In the genomic region with DNA sequence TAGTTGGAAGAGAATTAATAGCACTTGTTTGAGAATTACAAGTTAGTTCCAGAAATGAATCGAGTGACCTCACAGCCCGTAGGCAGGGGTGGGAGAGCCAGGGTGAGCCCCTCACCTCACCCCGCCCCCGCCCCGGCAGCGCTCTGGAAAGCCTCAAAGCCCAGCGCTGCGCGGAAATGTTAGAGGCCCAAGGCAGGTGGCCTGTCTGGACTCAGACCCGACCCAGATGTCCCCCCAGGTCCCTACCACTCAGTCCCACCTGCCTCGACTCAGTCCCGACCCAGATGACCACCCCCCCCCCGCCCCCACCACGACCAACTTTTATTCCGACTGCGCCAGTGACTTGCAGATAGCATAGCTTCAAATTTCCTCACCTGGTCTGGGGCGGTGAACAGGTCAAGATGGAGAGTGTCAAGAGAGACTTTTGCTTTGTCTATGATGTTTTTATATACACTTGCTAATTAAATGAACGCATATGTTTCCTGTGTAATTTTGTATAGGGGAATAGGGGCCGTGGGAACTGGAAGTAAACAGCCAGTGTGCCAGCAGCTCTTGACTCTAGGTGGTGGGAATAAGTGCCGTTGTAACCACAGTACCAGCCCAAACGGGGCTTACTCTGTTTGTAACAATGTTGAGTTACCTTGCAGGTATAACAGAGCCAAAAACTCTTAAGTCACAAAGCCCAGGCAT, we compare ENCODE assay signal across 8 cellular contexts. TPM values are rescaled to one million over a fixed set of nuclear protein-coding genes. Genes with fewer than 3 reads are reported as not detected.
A peak's percentile ranks its signal among the peaks of the same experiment; 100 is the strongest.
DNase-seq lines count a peak whose midpoint lies in the region; ATAC-seq and TF ChIP-seq lines count a peak whose summit lies in the region.

No MANE protein-coding gene starts in this region.

- peaks cover 57% of the 10 kb centered on the region for H3K27me3 Mint-ChIP-seq in activated CD8-positive, alpha-beta T cell treated with anti-CD3 and anti-CD28 coated beads, Interleukin-2, amount 10 ng/mL, durations not matched to agents 7 days and 5 days (ENCODE audit: low read depth)

- H3K4me1 ChIP-seq in right atrium auricular region, result peaks cover 0 to 27% of the 10 kb centered on the region in 2 donors
- H3K4me1 ChIP-seq in sigmoid colon, result peaks cover 0 to 45% (median 34%) of the 10 kb centered on the region in 4 donors

- no peaks in the 10 kb centered on the region for H3K9me3 ChIP-seq in right atrium auricular region
- H3K9me3 ChIP-seq in sigmoid colon, result no peaks in the 10 kb centered on the region

- no peak for ATAC-seq in activated CD8-positive, alpha-beta T cell treated with anti-CD3 and anti-CD28 coated beads, Interleukin-2, amount 10 ng/mL, durations not matched to agents 7 days and 5 days
- no peak for ATAC-seq in GM21723 (IDR thresholded peaks at IDR 0.05; ENCODE audit: unreplicated experiment)
- ATAC-seq in HG02588 (IDR thresholded peaks at IDR 0.05; ENCODE audit: unreplicated experiment), result no peak

- peak overlapping the region; percentile 28 for H3K4me3 Mint-ChIP-seq in activated CD8-positive, alpha-beta T cell treated with anti-CD3 and anti-CD28 coated beads, Interleukin-2, amount 10 ng/mL, durations not matched to agents 7 days and 5 days

- intact Hi-C loops in sigmoid colon (cut with DNase I), result loop anchor here (2.0 to 10.0 kb wide), 2 partner anchors 72 to 382 kb away; partner anchors contain the start of gene ECI2

- 31 to 58% methylated on average over 21 of the region's 21 CpGs for WGBS in sigmoid colon, 2 donors

- peak overlapping the region; percentile 97 to 99 for H3K27ac ChIP-seq in right atrium auricular region
- peak overlapping the region; percentile 92 to 100 (median 97) for H3K27ac ChIP-seq in sigmoid colon

- TF ChIP-seq CTCF in GM12864 (IDR thresholded peaks at IDR 0.05; ENCODE audit: low read depth, low read length, missing control alignments) (no peak), right atrium auricular region (IDR thresholded peaks at IDR 0.05) (no peak), sigmoid colon (IDR thresholded peaks at IDR 0.05) (no peak)

- no peaks in the 10 kb centered on the region for H3K4me1 Mint-ChIP-seq in activated CD8-positive, alpha-beta T cell treated with anti-CD3 and anti-CD28 coated beads, Interleukin-2, amount 10 ng/mL, durations not matched to agents 7 days and 5 days (ENCODE audit: low read depth)

- no peak for TF ChIP-seq POLR2A in sigmoid colon (IDR thresholded peaks at IDR 0.05)

- POLR2A ChIA-PET in activated CD8-positive, alpha-beta T cell treated with anti-CD3 and anti-CD28 coated beads, Interleukin-2, amount 10 ng/mL, durations not matched to agents 7 days and 5 days (lab: Charles Lee), result no interaction called here

- peak overlapping the region; percentile 54 for H3K4me3 ChIP-seq in GM12864 (ENCODE audit: low read depth, low read length)
- peak overlapping the region; percentile 81 to 96 for H3K4me3 ChIP-seq in right atrium auricular region
- H3K4me3 ChIP-seq in sigmoid colon, result peak overlapping the region; percentile 58 to 98 (median 70)

- H3K27ac Mint-ChIP-seq in activated CD8-positive, alpha-beta T cell treated with anti-CD3 and anti-CD28 coated beads, Interleukin-2, amount 10 ng/mL, durations not matched to agents 7 days and 5 days, result no peak overlapping the region

- H3K36me3 Mint-ChIP-seq in activated CD8-positive, alpha-beta T cell treated with anti-CD3 and anti-CD28 coated beads, Interleukin-2, amount 10 ng/mL, durations not matched to agents 7 days and 5 days (ENCODE audit: low read depth), result no peaks in the 10 kb centered on the region

- H3K27me3 ChIP-seq in right atrium auricular region (no peaks in the 10 kb centered on the region), sigmoid colon (no peaks in the 10 kb centered on the region)

- no peaks in the 10 kb centered on the region for H3K36me3 ChIP-seq in right atrium auricular region
- no peaks in the 10 kb centered on the region for H3K36me3 ChIP-seq in sigmoid colon

- TF ChIP-seq EP300 in sigmoid colon (IDR thresholded peaks at IDR 0.05), result no peak

- DNase-seq in GM12864 (ENCODE audit: low read depth) (no peak), right atrium auricular region (ENCODE audit: low spot score) (no peak), sigmoid colon (peak; percentile 82), GOT3 (lab: John Stamatoyannopoulos, UW) (no peak), NCI-H510A (lab: John Stamatoyannopoulos, UW) (no peak)
- no peak for DNase-seq in activated CD8-positive, alpha-beta T cell treated with anti-CD3 and anti-CD28 coated beads, Interleukin-2, amount 10 ng/mL, durations not matched to agents 7 days and 5 days

- no peaks in the 10 kb centered on the region for H3K9me3 Mint-ChIP-seq in activated CD8-positive, alpha-beta T cell treated with anti-CD3 and anti-CD28 coated beads, Interleukin-2, amount 10 ng/mL, durations not matched to agents 7 days and 5 days (ENCODE audit: insufficient read depth)

- CTCF ChIA-PET in activated CD8-positive, alpha-beta T cell treated with anti-CD3 and anti-CD28 coated beads, Interleukin-2, amount 10 ng/mL, durations not matched to agents 7 days and 5 days (lab: Charles Lee), result interaction anchor here (0.7 to 0.9 kb wide), 2 partner anchors 94 to 269 kb away, joined by 3 read pairs; a partner anchor contains a TSS

RNA-seq across cellular contexts. Expression of gene PXDC1, which starts 1.2 kb away (rescaled TPM):
- total RNA-seq in activated CD8-positive, alpha-beta T cell treated with anti-CD3 and anti-CD28 coated beads, Interleukin-2, amount 10 ng/mL, durations not matched to agents 7 days and 5 days, result not detected
- total RNA-seq in right atrium auricular region (10 to 100 TPM; 43.5 to 77.2 TPM), sigmoid colon (100 to 1,000 TPM in 1 of 4 donors, 10 to 100 TPM in 3; 46.7 to 116 (median 75.9) TPM)
- 10 to 100 TPM in 1 of 3 donors, 1 to 10 TPM in 2; 9.0 to 22.2 (median 9.1) TPM for polyA plus RNA-seq in sigmoid colon

Comparison
In these comparisons a context has a peak if more than half of its experiments do, and no peak if none do; other contexts are left out.
1. RNA of gene PXDC1, which starts 1.2 kb away (total RNA-seq): 46.7 to 116 TPM in sigmoid colon and 43.5 to 77.2 TPM in right atrium auricular region; not detected in activated CD8-positive, alpha-beta T cell treated with anti-CD3 and anti-CD28 coated beads, Interleukin-2, amount 10 ng/mL, durations not matched to agents 7 days and 5 days; every median in the first group is over 10 times any median in the second.
2. Peak in every context shown above with its lines, with median percentiles within 50 percentile points of each other: H3K4me3 ChIP-seq.